20 cellular contexts compared by ENCODE assay signal in genomic region chr11:2071748-2072385, GRCh38.
"Had no signal": no experiment of that assay in that cellular context is flagged by ENCODE, and none has a peak within 500 bp of the region (broad histone marks: within the 10 kb centered on the region; RNA-seq: fewer than 3 reads in every experiment).

No MANE protein-coding gene starts in this region.

- H3K27ac ChIP-seq: epithelial cell of prostate, esophagus squamous epithelium, hepatocyte, neural progenitor cell, psoas muscle, right lobe of liver, skin epidermis, thoracic aorta, transverse colon had no signal

- H2AFZ ChIP-seq: hepatocyte, neural progenitor cell had no signal

- H3K36me3 ChIP-seq: esophagus squamous epithelium, neural progenitor cell, right lobe of liver, thoracic aorta, transverse colon had no signal

- H3K9me3 ChIP-seq: esophagus squamous epithelium, psoas muscle, right lobe of liver, thoracic aorta, transverse colon had no signal

- ATAC-seq: left colon; naive thymus-derived CD8-positive, alpha-beta T cell; psoas muscle; stimulated activated naive B cell treated with anti-CD40 and anti-IgM and Interleukin-4, amounts not matched to agents 10 μg/mL and 1 μg/mL and 100 μg/mL, for 72 hours; stimulated activated naive CD8-positive, alpha-beta T cell treated with anti-CD3 and anti-CD28 coated beads, Interleukin-15, amount 100 ng/mL, for 72 hours had no signal

- H3K27me3 ChIP-seq: hepatocyte, right lobe of liver had no signal

- H3K9ac ChIP-seq: neural progenitor cell had no signal

- H3K4me1 ChIP-seq: neural progenitor cell, psoas muscle, right lobe of liver, transverse colon had no signal

- H3K4me3 ChIP-seq: esophagus squamous epithelium, hepatocyte, neural progenitor cell, psoas muscle, right lobe of liver, skin epidermis, thoracic aorta, transverse colon had no signal

- H3K4me2 ChIP-seq: hepatocyte, neural progenitor cell had no signal

- DNase-seq: effector memory CD4-positive, alpha-beta T cell; esophagus squamous epithelium; foreskin melanocyte; left colon; occipital lobe; psoas muscle; retina; right lobe of liver; stimulated activated CD4-positive, alpha-beta T cell treated with anti-CD3 and anti-CD28 coated beads, Interleukin-2, amount 100 ng/mL, for 24 hours; stimulated activated CD4-positive, alpha-beta T cell treated with anti-CD3 and anti-CD28 coated beads, Interleukin-4, amount 100 ng/mL, for 4 hours; stimulated activated naive B cell treated with anti-CD40 and anti-IgM and Interleukin-4, amounts not matched to agents 10 μg/mL and 1 μg/mL and 100 μg/mL, for 72 hours; stimulated activated naive CD8-positive, alpha-beta T cell treated with anti-CD3 and anti-CD28 coated beads, Interleukin-15, amount 100 ng/mL, for 72 hours; substantia nigra; transverse colon had no signal
